In the genomic region with DNA sequence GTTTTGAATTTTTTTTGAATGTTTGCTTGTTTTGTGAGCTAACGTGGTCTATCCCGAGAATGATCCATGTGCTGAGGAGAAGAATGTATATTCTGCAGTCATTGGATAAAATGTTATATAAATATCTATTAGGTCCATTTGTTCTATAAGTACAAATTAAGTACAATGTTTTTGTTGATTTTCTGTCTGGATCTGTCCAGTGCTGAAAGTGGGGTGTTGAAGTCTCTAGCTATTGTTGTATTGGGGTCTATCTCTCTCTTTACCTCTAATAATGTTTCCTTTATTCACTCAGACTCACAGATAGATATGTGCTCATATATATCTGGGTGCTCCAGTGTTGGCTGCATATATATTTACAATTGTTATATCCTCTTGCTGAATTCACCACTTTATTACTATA, we compare ENCODE assay signal across 2 cellular contexts.
TF ChIP-seq lines count a peak whose summit lies in the region.

No MANE protein-coding gene starts in this region.

TF ChIP-seq in liver, 16 proteins besides CTCF, POLR2A, EP300 and RAD21:
- TF ChIP-seq, protein P1, sequence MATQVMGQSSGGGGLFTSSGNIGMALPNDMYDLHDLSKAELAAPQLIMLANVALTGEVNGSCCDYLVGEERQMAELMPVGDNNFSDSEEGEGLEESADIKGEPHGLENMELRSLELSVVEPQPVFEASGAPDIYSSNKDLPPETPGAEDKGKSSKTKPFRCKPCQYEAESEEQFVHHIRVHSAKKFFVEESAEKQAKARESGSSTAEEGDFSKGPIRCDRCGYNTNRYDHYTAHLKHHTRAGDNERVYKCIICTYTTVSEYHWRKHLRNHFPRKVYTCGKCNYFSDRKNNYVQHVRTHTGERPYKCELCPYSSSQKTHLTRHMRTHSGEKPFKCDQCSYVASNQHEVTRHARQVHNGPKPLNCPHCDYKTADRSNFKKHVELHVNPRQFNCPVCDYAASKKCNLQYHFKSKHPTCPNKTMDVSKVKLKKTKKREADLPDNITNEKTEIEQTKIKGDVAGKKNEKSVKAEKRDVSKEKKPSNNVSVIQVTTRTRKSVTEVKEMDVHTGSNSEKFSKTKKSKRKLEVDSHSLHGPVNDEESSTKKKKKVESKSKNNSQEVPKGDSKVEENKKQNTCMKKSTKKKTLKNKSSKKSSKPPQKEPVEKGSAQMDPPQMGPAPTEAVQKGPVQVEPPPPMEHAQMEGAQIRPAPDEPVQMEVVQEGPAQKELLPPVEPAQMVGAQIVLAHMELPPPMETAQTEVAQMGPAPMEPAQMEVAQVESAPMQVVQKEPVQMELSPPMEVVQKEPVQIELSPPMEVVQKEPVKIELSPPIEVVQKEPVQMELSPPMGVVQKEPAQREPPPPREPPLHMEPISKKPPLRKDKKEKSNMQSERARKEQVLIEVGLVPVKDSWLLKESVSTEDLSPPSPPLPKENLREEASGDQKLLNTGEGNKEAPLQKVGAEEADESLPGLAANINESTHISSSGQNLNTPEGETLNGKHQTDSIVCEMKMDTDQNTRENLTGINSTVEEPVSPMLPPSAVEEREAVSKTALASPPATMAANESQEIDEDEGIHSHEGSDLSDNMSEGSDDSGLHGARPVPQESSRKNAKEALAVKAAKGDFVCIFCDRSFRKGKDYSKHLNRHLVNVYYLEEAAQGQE (IDR thresholded peaks at IDR 0.05) = peak; percentile 28
- TF ChIP-seq TAF1 (conservative IDR thresholded peaks at IDR 0.05) = no peak

TF ChIP-seq in HepG2, 621 proteins besides CTCF, POLR2A, EP300 and RAD21 (continued from another document):
- TF ChIP-seq, protein P1 (IDR thresholded peaks at IDR 0.05; ENCODE audit: borderline replicate concordance in 1 of 2, low read depth in 1 of 2, low read length in 2 of 2) = peak in 1 of 2 experiments; percentile 79; a peak in 1 of 4 replicates
- no peak for TF ChIP-seq HNF1A (IDR thresholded peaks at IDR 0.05; ENCODE audit: low read depth)
- no peak for TF ChIP-seq HNF1A (CRISPR knock-in tag; IDR thresholded peaks at IDR 0.05; ENCODE audit: borderline replicate concordance)
TF ChIP-seq in HepG2: peak in this region for 1.
